In the genomic region with DNA sequence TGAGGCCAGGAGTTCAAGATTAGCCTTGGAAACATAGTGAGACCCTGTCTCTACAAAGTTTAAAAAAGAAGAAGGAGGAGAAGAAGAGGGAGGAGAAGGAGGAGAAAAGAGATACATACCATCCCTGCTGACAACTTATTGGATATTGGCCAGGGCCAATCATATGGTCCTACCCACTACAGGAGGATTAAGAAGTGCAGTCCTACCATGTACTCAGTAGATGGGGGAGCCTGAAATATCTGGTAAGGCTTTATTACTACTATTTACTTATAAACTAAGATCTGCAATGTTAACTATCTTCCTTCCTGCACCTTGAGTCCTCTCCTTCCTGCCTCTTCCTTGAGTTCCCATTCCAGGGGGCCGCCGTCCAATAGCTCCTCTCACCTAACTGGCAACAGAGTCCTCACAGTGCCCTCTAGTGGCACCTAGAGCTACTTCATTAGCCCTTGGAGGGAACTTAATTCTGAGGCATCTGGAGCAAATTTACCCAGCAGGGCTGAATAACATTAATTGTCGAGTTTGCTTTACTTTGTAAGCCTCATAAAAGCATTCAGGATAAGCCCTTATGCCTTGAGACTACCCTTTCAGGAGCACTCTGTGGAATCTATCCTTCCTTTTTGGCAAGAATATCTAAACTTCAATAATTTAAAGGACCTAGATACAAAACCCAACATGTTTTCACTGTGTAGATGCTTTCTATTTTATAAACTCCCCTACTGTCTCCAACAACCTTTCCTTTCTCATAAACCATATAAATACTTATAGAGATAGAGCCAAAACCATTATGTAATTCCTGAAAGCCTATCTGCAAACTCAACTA, we compare ENCODE assay signal across 8 cellular contexts. TPM values are rescaled to one million over a fixed set of nuclear protein-coding genes. Genes with fewer than 3 reads are reported as not detected.
A peak's percentile ranks its signal among the peaks of the same experiment; 100 is the strongest.
DNase-seq lines count a peak whose midpoint lies in the region; ATAC-seq and TF ChIP-seq lines count a peak whose summit lies in the region.

No MANE protein-coding gene starts in this region.

- TF ChIP-seq CTCF in body of pancreas (IDR thresholded peaks at IDR 0.05), result peak; percentile 64 to 77 (median 73)

- H3K27ac ChIP-seq in body of pancreas, result no peak overlapping the region
- no peak overlapping the region for H3K27ac ChIP-seq in iPS DF 6.9 (ENCODE audit: low read length)

- H3K4me3 ChIP-seq in body of pancreas, result no peak overlapping the region
- H3K4me3 ChIP-seq in iPS DF 6.9 (ENCODE audit: low read length), result no peak overlapping the region

- intact Hi-C loops in body of pancreas (cut with DNase I), result loop anchor here (5.0 kb wide), 1 partner anchor 258 kb away; no protein-coding TSS in a partner anchor

- DNase-seq in AG20443 (ENCODE audit: low spot score) (peak; percentile 71), NCI-H146 treated with DMSO at 0.1 percent for 48 hours (lab: John Stamatoyannopoulos, UW; ENCODE audit: unreplicated experiment) (peak; percentile 76), T1000 (lab: John Stamatoyannopoulos, UW) (peak; percentile 10), body of pancreas (peak; percentile 75 to 82 (median 80)), iPS DF 6.9 (ENCODE audit: low read depth, low spot score) (peak; percentile 79), 8988T (no peak)
- DNase-seq in stimulated activated CD4-positive, alpha-beta T cell treated with anti-CD3 and anti-CD28 coated beads, Interleukin-12 subunit alpha, Interleukin-12 subunit beta, amount 100 ng/mL, for 48 hours (ENCODE audit: low read depth in 2 of 3, low spot score in 1 of 3), result peak; percentile 20 to 57 (median 52)

- H3K27me3 ChIP-seq in body of pancreas (no peaks in the 10 kb centered on the region), iPS DF 6.9 (ENCODE audit: control insufficient read depth, insufficient read depth, low read length) (no peaks in the 10 kb centered on the region)

- H3K9me3 ChIP-seq in body of pancreas, result no peaks in the 10 kb centered on the region
- H3K9me3 ChIP-seq in iPS DF 6.9 (ENCODE audit: control insufficient read depth, insufficient read depth, low read length), result no peaks in the 10 kb centered on the region

- H3K4me1 ChIP-seq in body of pancreas (peaks cover 5% of the 10 kb centered on the region), iPS DF 6.9 (ENCODE audit: control insufficient read depth, insufficient read depth, low read length) (no peaks in the 10 kb centered on the region)

- WGBS in body of pancreas, 2 donors, result 3 to 4% methylated on average over 3 of the region's 3 CpGs
- WGBS in iPS DF 6.9 (ENCODE audit: insufficient coverage, insufficient read length), result no CpG with 5 or more reads among the region's 3 CpGs

- ATAC-seq in GM19035 (IDR thresholded peaks at IDR 0.05; ENCODE audit: unreplicated experiment) (peak; percentile 50), body of pancreas (peak; percentile 87)

- no peak for TF ChIP-seq POLR2A in body of pancreas (IDR thresholded peaks at IDR 0.05)

- no peaks in the 10 kb centered on the region for H3K36me3 ChIP-seq in body of pancreas (replicated peaks in 1 of 2; ENCODE audit: insufficient read depth in 1 of 2, low read depth in 2 of 2)
- no peaks in the 10 kb centered on the region for H3K36me3 ChIP-seq in iPS DF 6.9 (ENCODE audit: control insufficient read depth, insufficient read depth, low read length)

RNA-seq across cellular contexts. Expression of gene RANBP6, which starts 39.1 kb away (rescaled TPM):
- total RNA-seq in body of pancreas, result 10 to 100 TPM in 1 of 2 donors, 1 to 10 TPM in 1; 6.6 to 11.4 TPM
